ENCODE assay signal across 11 cellular contexts in genomic region chrX:101744085-101744484, GRCh38.
"Had no signal": no experiment of that assay in that cellular context is flagged by ENCODE, and none has a peak within 500 bp of the region (broad histone marks: within the 10 kb centered on the region; RNA-seq: fewer than 3 reads in every experiment).

No MANE protein-coding gene starts in this region.

- ATAC-seq: activated naive CD4-positive, alpha-beta T cell treated with anti-CD3 and anti-CD28 coated beads, Interleukin-2, amount 50 U/mL, for 72 hours; gastrocnemius medialis; heart right ventricle; left lung; T-helper 17 cell had no signal

- H3K27me3 ChIP-seq: gastrocnemius medialis, sigmoid colon, testis had no signal

- H3K36me3 ChIP-seq: gastrocnemius medialis, heart right ventricle, left lung, sigmoid colon had no signal

- DNase-seq: activated CD4-positive, alpha-beta T cell treated with anti-CD3 and anti-CD28 coated beads, Interleukin-2, amount 50 U/mL, for 1 hour; activated CD4-positive, CD25-positive, alpha-beta regulatory T cell; activated T-cell treated with anti-CD3 and anti-CD28 coated beads, Interleukin-2, amount 50 U/mL, for 1 hour; heart right ventricle; left lung; sigmoid colon; stimulated activated CD4-positive, alpha-beta T cell treated with anti-CD3 and anti-CD28 coated beads, Interleukin-4, amount 100 ng/mL, for 1 hour; T-helper 17 cell; testis had no signal

- H3K4me3 ChIP-seq: gastrocnemius medialis, heart right ventricle, left lung, sigmoid colon, testis had no signal

- H3K27ac ChIP-seq: gastrocnemius medialis, heart right ventricle, left lung, sigmoid colon, testis had no signal
